1 cellular context compared by ENCODE assay signal in genomic region chr10:48390005-48390871, GRCh38.
TF ChIP-seq lines count a peak whose summit lies in the region.

No MANE protein-coding gene starts in this region.

TF ChIP-seq in IMR-90, 13 proteins besides CTCF, POLR2A, EP300 and RAD21:
- TF ChIP-seq RFX5 (IDR thresholded peaks at IDR 0.05; ENCODE audit: low read depth, low read length), result no peak
- TF ChIP-seq MAZ (IDR thresholded peaks at IDR 0.05; ENCODE audit: borderline replicate concordance, low read depth, low read length), result no peak
- no peak for TF ChIP-seq MXI1 (IDR thresholded peaks at IDR 0.05; ENCODE audit: borderline replicate concordance, low read depth, low read length)
- no peak for TF ChIP-seq CHD1 (IDR thresholded peaks at IDR 0.05; ENCODE audit: low read depth, low read length)
